8 cellular contexts compared by ENCODE assay signal in the genomic region with DNA sequence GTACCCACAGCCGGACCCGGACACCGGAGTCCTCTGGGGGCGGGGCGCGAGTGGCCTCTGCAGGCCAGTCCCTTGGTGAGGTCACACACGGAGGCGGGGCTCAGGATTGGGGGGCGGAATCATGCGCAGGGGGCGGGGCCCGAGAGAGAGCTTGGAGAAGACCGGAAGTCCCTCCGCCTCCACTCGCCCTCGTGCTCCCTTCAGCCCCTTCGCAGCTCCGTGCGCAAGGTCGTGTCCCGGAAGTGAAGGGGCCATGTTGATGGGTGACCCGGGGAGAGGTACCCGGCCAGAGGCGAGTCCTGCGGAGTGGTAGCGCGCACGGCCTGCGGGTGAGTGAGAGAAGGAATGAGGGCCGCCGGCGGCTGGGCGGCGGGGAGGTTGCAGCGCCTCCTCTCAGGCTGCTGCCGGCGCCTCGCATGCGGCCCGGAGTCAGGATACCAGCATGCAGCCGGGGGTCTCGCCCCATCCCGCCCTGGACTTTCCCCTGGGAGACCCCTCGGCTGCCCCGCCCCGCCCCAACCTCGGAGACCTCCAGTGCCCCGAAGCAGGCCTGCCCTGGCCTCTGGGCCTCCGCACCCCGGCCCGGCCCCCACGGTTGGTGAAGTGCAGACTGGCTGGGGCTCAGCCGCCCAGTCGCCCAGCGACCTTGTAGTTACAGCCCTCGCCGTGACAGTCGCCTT. TPM values are rescaled to one million over a fixed set of nuclear protein-coding genes. Genes with fewer than 3 reads are reported as not detected.
DNase-seq lines count a peak whose midpoint lies in the region; ATAC-seq, FAIRE-seq and TF ChIP-seq lines count a peak whose summit lies in the region.

A gene (plus strand): TSS at position 182 of the 680 bp plus-strand sequence. CDS start 9,005 bp downstream, outside the sequence.

- DNase-seq in A673 (ENCODE audit: low spot score) (peak; percentile 95), NCI-H2227 (lab: John Stamatoyannopoulos, UW; ENCODE audit: unreplicated experiment) (peak; percentile 91), bronchial epithelial cell (ENCODE audit: low read depth) (peak; percentile 85), iPS-NIHi7 (ENCODE audit: extremely low spot score) (peak; percentile 96), smooth muscle cell of the brain vasculature (ENCODE audit: low read depth, low spot score) (peak; percentile 85)

- ATAC-seq in GM18861 (IDR thresholded peaks at IDR 0.05; ENCODE audit: unreplicated experiment) (peak; percentile 73), HG03097 (IDR thresholded peaks at IDR 0.05; ENCODE audit: low FRiP score, unreplicated experiment) (peak; percentile 84)

- peaks cover 27% of the 10 kb centered on the region for H3K4me1 ChIP-seq in A673 (ENCODE audit: insufficient read depth, low read length, poor library complexity, severe bottlenecking)

- CTCF ChIA-PET in A673 (lab: Charles Lee) = interaction anchor here (0.6 to 1.0 kb wide), 5 partner anchors 8 to 103 kb away, joined by 3 to 5 read pairs (median 4); a partner anchor contains a TSS

- no peaks in the 10 kb centered on the region for H3K9me3 ChIP-seq in A673 (ENCODE audit: low read depth, low read length, poor library complexity, severe bottlenecking)

- FAIRE-seq in bronchial epithelial cell (lab: Jason Lieb, UNC) = no peak

- intact Hi-C loops in A673 (cut with micrococcal nuclease; ENCODE audit: unreplicated experiment) = loop anchor here (1.0 kb wide), 1 partner anchor 18 kb away; a partner anchor contains a TSS

- H3K36me3 ChIP-seq in A673 (ENCODE audit: insufficient read depth, low read length, poor library complexity, severe bottlenecking) (peaks cover 32% of the 10 kb centered on the region), bronchial epithelial cell (ENCODE audit: control insufficient read depth, insufficient read depth, low read length) (peaks cover 17% of the 10 kb centered on the region)

- TF ChIP-seq CTCF in A673 (conservative IDR thresholded peaks at IDR 0.05; ENCODE audit: low read depth, low read length) (peak; percentile 28; the same call in 1 of the 2 replicates), WI38 (IDR thresholded peaks at IDR 0.05; ENCODE audit: low read depth, low read length) (no peak), bronchial epithelial cell (IDR thresholded peaks at IDR 0.05; ENCODE audit: insufficient read depth, low read length, severe bottlenecking) (peak; percentile 11)

- peak within 1 kb of the TSS; percentile 69 for H3K27ac ChIP-seq in A673 (ENCODE audit: low read depth, low read length, poor library complexity, severe bottlenecking)

- BruUV-seq in A673 (replicated peaks; lab: Mats Ljungman, UMichigan) = no TSS peak

- H3K4me3 ChIP-seq in A673 (ENCODE audit: low read depth, low read length, poor library complexity, severe bottlenecking) = peak within 1 kb of the TSS; percentile 82
- H3K4me3 ChIP-seq in WI38 (ENCODE audit: low read depth, low read length) = peak within 1 kb of the TSS; percentile 72
- H3K4me3 ChIP-seq in bronchial epithelial cell (ENCODE audit: low read depth, low read length) = peak within 1 kb of the TSS; percentile 67

- POLR2A ChIA-PET in A673 (lab: Charles Lee; ENCODE audit: low non-redundant PET) = interaction anchor here (0.6 to 1.0 kb wide), 2 partner anchors 21 to 30 kb away, joined by 3 to 5 read pairs; no protein-coding TSS in a partner anchor

- H3K27me3 ChIP-seq in A673 (replicated peaks; ENCODE audit: insufficient read depth, low read depth, low read length, poor library complexity) (no peaks in the 10 kb centered on the region), bronchial epithelial cell (ENCODE audit: control insufficient read depth, insufficient read depth, low read length) (no peaks in the 10 kb centered on the region)

RNA-seq across cellular contexts. Expression of the gene that starts here (rescaled TPM):
- 47.1 and 55.1 TPM in 2 replicates for total RNA-seq in A673 (2021)
- total RNA-seq in bronchial epithelial cell = 23.7 and 25.6 TPM in 2 replicates

Comparison
In these comparisons a context has a peak if more than half of its experiments do, and no peak if none do; other contexts are left out.
1. Peak in every context shown above with its lines: DNase-seq, ATAC-seq, H3K4me3 ChIP-seq and H3K27ac ChIP-seq.